22 cellular contexts compared by ENCODE assay signal in genomic region chr2:201006704-201007103, GRCh38. TPM values are rescaled to one million over a fixed set of nuclear protein-coding genes. Genes with fewer than 3 reads are reported as not detected.
A peak's percentile ranks its signal among the peaks of the same experiment; 100 is the strongest.
DNase-seq lines count a peak whose midpoint lies in the region; ATAC-seq, FAIRE-seq and TF ChIP-seq lines count a peak whose summit lies in the region.
"Had no signal": no experiment of that assay in that cellular context is flagged by ENCODE, and none has a peak within 500 bp of the region (broad histone marks: within the 10 kb centered on the region; RNA-seq: fewer than 3 reads in every experiment).

No MANE protein-coding gene starts in this region.

- H3K9me3 ChIP-seq in transverse colon, result no peaks in the 10 kb centered on the region
- H3K9me3 ChIP-seq: BLaER1 treated with 17β-estradiol and CSF1 and Interleukin-3, amounts not matched to agents 10 nM and 100 nM; SJCRH30 had no signal

- H3K4me1 Mint-ChIP-seq in Calu3 (ENCODE audit: low read depth, unreplicated experiment), result peaks cover 24% of the 10 kb centered on the region
- H3K4me1 Mint-ChIP-seq in nephron progenitor cell, result peaks cover 21% of the 10 kb centered on the region
- H3K4me1 Mint-ChIP-seq: CD4-positive, alpha-beta memory T cell; GM23338 had no signal

- no TSS peak for BruUV-seq in Calu3 (replicated peaks; lab: Mats Ljungman, UMichigan)

- TF ChIP-seq EP300 in transverse colon (IDR thresholded peaks at IDR 0.05; ENCODE audit: low read depth), result no peak

- no peaks in the 10 kb centered on the region for H3K27me3 ChIP-seq in transverse colon
- H3K27me3 ChIP-seq: BLaER1 treated with 17β-estradiol and CSF1 and Interleukin-3, amounts not matched to agents 10 nM and 100 nM; SJCRH30 had no signal

- H3K27ac Mint-ChIP-seq in Calu3 (ENCODE audit: unreplicated experiment) (peak overlapping the region; percentile 88), nephron progenitor cell (no peak overlapping the region)
- H3K27ac Mint-ChIP-seq: CD4-positive, alpha-beta memory T cell; GM23338 had no signal

- CTCF ChIA-PET in Calu3 (lab: Charles Lee), result interaction anchor here (0.6 to 1.4 kb wide), 4 partner anchors 10 to 63 kb away, joined by 3 to 6 read pairs (median 4); no protein-coding TSS in a partner anchor

- no peak for DNase-seq in Calu3
- DNase-seq in RCC 7860 (ENCODE audit: low spot score), result peak; percentile 45
- peak; percentile 68 for DNase-seq in kidney tubule cell (ENCODE audit: low spot score)
- DNase-seq in transverse colon, result no peak
- no peak for DNase-seq in sciatic nerve (ENCODE audit: low spot score)
- DNase-seq in nephron progenitor cell, result no peak
- no peak for DNase-seq in GDM1 (lab: John Stamatoyannopoulos, UW)
- DNase-seq: CD4-positive, alpha-beta memory T cell; EL; HCEC 1CT; IMR-90; NCI-H1092 treated with DMSO at 0.1 percent for 48 hours; NCI-H146; NCI-H2029; NCI-H2227 treated with DMSO at 0.1 percent for 48 hours; NCI-H510A treated with DMSO at 0.1 percent for 48 hours; SJCRH30 had no signal

- TF ChIP-seq POLR2A in transverse colon (IDR thresholded peaks at IDR 0.05), result no peak

- peaks cover 73% of the 10 kb centered on the region for H3K36me3 Mint-ChIP-seq in Calu3 (ENCODE audit: insufficient read depth, unreplicated experiment)
- H3K36me3 Mint-ChIP-seq in nephron progenitor cell (ENCODE audit: low read depth), result peaks cover 47% of the 10 kb centered on the region

- no peaks in the 10 kb centered on the region for H3K9me3 Mint-ChIP-seq in Calu3 (ENCODE audit: low read depth, unreplicated experiment)
- H3K9me3 Mint-ChIP-seq in nephron progenitor cell, result no peaks in the 10 kb centered on the region
- H3K9me3 Mint-ChIP-seq: CD4-positive, alpha-beta memory T cell; GM23338 had no signal

- peaks cover 0 to 8% (median under 1%) of the 10 kb centered on the region in 4 donors for H3K36me3 ChIP-seq in transverse colon

- ATAC-seq in sciatic nerve, result no peak
- ATAC-seq: GM23338, Panc1 had no signal

- in situ Hi-C loops in transverse colon (cut with MboI; ENCODE audit: low pct_ligation_motif_present in 1 of 4, low pct_unique_long_range_greater_than_20kb in 1 of 4, low sequenced_read_pairs in 3 of 4), result no loop called here

- FAIRE-seq in RCC 7860 (lab: Jason Lieb, UNC), result peak; percentile 87

- no peaks in the 10 kb centered on the region for H3K27me3 Mint-ChIP-seq in Calu3 (ENCODE audit: unreplicated experiment)
- no peaks in the 10 kb centered on the region for H3K27me3 Mint-ChIP-seq in nephron progenitor cell (ENCODE audit: low read depth, poor library complexity)
- H3K27me3 Mint-ChIP-seq: CD4-positive, alpha-beta memory T cell had no signal

- H3K27ac ChIP-seq in transverse colon, result peak overlapping the region in 3 of 4 donors; percentile 60 to 69 (median 63)
- H3K27ac ChIP-seq: BLaER1 treated with 17β-estradiol and CSF1 and Interleukin-3, amounts not matched to agents 10 nM and 100 nM; HL-60; KMS-11; SJCRH30 had no signal

- H3K4me3 Mint-ChIP-seq in Calu3 (ENCODE audit: low read depth, unreplicated experiment) (peak overlapping the region; percentile 52), nephron progenitor cell (no peak overlapping the region)
- H3K4me3 Mint-ChIP-seq: CD4-positive, alpha-beta memory T cell; GM23338 had no signal

- no peak overlapping the region for H3K4me3 ChIP-seq in transverse colon
- H3K4me3 ChIP-seq: BLaER1 treated with 17β-estradiol and CSF1 and Interleukin-3, amounts not matched to agents 10 nM and 100 nM; GM23338; SJCRH30 had no signal

- TF ChIP-seq CTCF in Calu3 (IDR thresholded peaks at IDR 0.05; ENCODE audit: unreplicated experiment), result no peak
- TF ChIP-seq CTCF in transverse colon (IDR thresholded peaks at IDR 0.05), result no peak
- TF ChIP-seq CTCF in nephron progenitor cell (IDR thresholded peaks at IDR 0.05), result no peak

- H3K4me1 ChIP-seq in transverse colon, result peaks cover 3 to 21% (median 10%) of the 10 kb centered on the region in 4 donors
- H3K4me1 ChIP-seq: BLaER1 treated with 17β-estradiol and CSF1 and Interleukin-3, amounts not matched to agents 10 nM and 100 nM; SJCRH30 had no signal

- intact Hi-C loops in Calu3 (cut with micrococcal nuclease; ENCODE audit: unreplicated experiment), result loop anchor here (2.0 kb wide), 3 partner anchors 38 to 170 kb away; no protein-coding TSS in a partner anchor
- intact Hi-C loops in transverse colon (cut with DNase I; ENCODE audit: low total_unique reads), result no loop called here
- intact Hi-C loops in sciatic nerve (cut with DNase I), result no loop called here

RNA-seq across cellular contexts. Expression of gene ORC2, which starts 43.2 kb away (rescaled TPM):
- 38.8 and 49.6 TPM in 2 replicates for total RNA-seq in Calu3 (2022)
- 10 to 100 TPM; 15.1 to 30.5 (median 20.8) TPM for total RNA-seq in transverse colon
- 36.2 TPM for total RNA-seq in sciatic nerve

Comparison
In these comparisons a context has a peak if more than half of its experiments do, and no peak if none do; other contexts are left out.
1. DNase-seq: peak in RCC 7860 (single experiment) and kidney tubule cell (single experiment); none in Calu3 (single experiment), transverse colon (single experiment), sciatic nerve (single experiment), nephron progenitor cell (single experiment) and GDM1 (single experiment).